Comparison of ENCODE assay signal across 1 cellular context in genomic region chr4:176319704-176320339, GRCh38.
TF ChIP-seq lines count a peak whose summit lies in the region.

TSS of gene SPCS3 (plus strand) at chr4:176319966. CDS start at chr4:176320077, 111 bp downstream.

TF ChIP-seq in GM23338, 12 proteins besides CTCF, POLR2A, EP300 and RAD21 (continued from another document):
- no peak for TF ChIP-seq REST (IDR thresholded peaks at IDR 0.05; ENCODE audit: unreplicated experiment)
- no peak for TF ChIP-seq JUNB (IDR thresholded peaks at IDR 0.05; ENCODE audit: unreplicated experiment)
- no peak for TF ChIP-seq EZH2phosphoT487 (IDR thresholded peaks at IDR 0.05; ENCODE audit: unreplicated experiment)
- peak; percentile 75 for TF ChIP-seq CREB1 (CRISPR knock-in tag; IDR thresholded peaks at IDR 0.05; ENCODE audit: low read depth)
